Comparison of ENCODE assay signal across 8 cellular contexts in the genomic region with DNA sequence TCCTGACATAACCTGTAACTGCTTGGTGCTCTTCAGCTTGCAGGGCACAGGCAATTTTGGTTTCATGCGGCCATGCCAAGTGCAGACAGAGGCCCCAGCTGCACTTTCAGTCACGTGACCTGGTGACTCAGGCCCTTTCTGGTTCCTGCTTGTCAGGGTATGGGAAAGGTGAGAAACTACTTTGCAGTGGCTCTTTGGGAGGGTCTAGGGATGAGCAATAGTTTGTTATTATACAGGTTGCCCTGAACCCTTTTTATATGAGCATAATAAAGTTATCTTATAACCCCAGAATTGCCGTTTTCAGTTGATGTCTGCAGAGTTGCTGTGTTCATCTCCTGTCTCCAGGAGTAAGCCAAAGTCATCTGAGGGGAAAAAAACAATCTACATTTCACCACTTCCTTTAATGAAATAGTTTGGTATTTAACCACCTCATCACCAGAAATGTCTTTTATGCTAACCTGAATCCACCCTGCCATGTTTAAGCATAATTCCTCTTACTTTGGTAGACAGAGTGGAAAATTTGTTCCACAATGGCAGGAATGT. TPM values are rescaled to one million over a fixed set of nuclear protein-coding genes. Genes with fewer than 3 reads are reported as not detected.
DNase-seq lines count a peak whose midpoint lies in the region; ATAC-seq, FAIRE-seq and TF ChIP-seq lines count a peak whose summit lies in the region.

No MANE protein-coding gene starts in this region.

- DNase-seq in GM20000 (ENCODE audit: low spot score) (peak; percentile 9), LNCaP clone FGC (ENCODE audit: low read depth) (peak; percentile 30), cerebellar cortex (ENCODE audit: low spot score) (peak; percentile 69), mucosa of gallbladder (ENCODE audit: low spot score) (peak; percentile 75), D721Med (ENCODE audit: insufficient read length, low spot score) (no peak)
- DNase-seq in activated CD4-positive, alpha-beta T cell treated with anti-CD3 and anti-CD28 coated beads for 24 hours (ENCODE audit: low read depth in 2 of 2) = peak; percentile 67 to 69
- peak; percentile 81 for DNase-seq in stimulated activated naive CD8-positive, alpha-beta T cell treated with anti-CD3 and anti-CD28 coated beads, Interleukin-15, Interleukin-2, amounts not matched to agents 100 U/mL and 50 U/mL, for 24 hours

- peak; percentile 97 for ATAC-seq in stimulated activated naive CD8-positive, alpha-beta T cell treated with anti-CD3 and anti-CD28 coated beads, Interleukin-15, Interleukin-2, amounts not matched to agents 100 U/mL and 50 U/mL, for 24 hours
- no peak for ATAC-seq in HG02610 (IDR thresholded peaks at IDR 0.05; ENCODE audit: unreplicated experiment)

- no peak for TF ChIP-seq CTCF in GM20000 (IDR thresholded peaks at IDR 0.05; ENCODE audit: extremely low read depth, missing control alignments)
- TF ChIP-seq CTCF in LNCaP clone FGC (IDR thresholded peaks at IDR 0.05; ENCODE audit: control insufficient read depth, extremely low read depth, insufficient read depth) = no peak
- no peak for TF ChIP-seq CTCF in D721Med (IDR thresholded peaks at IDR 0.05; ENCODE audit: insufficient read depth, missing control alignments)

- no peak overlapping the region for H3K4me3 ChIP-seq in LNCaP clone FGC (ENCODE audit: low read depth, low read length)

- FAIRE-seq in D721Med (lab: Jason Lieb, UNC) = no peak

RNA-seq across cellular contexts. Expression of a gene that starts 30.9 kb away (rescaled TPM):
- total RNA-seq in mucosa of gallbladder = 66.0 TPM
